ENCODE assay signal across 13 cellular contexts in genomic region chr12:55687746-55688145, GRCh38.
DNase-seq lines count a peak whose midpoint lies in the region; ATAC-seq lines count a peak whose summit lies in the region.
"Had no signal": no experiment of that assay in that cellular context is flagged by ENCODE, and none has a peak within 500 bp of the region (broad histone marks: within the 10 kb centered on the region; RNA-seq: fewer than 3 reads in every experiment).

No MANE protein-coding gene starts in this region.

- peak; percentile 54 for DNase-seq in activated CD4-positive, alpha-beta T cell treated with anti-CD3 and anti-CD28 coated beads for 48 hours
- DNase-seq in activated CD4-positive, alpha-beta T cell treated with anti-CD3 and anti-CD28 coated beads, Interleukin-2, amount 50 U/mL, for 1 hour: no peak
- DNase-seq in activated gamma-delta T cell treated with anti-CD3 and anti-CD28 coated beads, Interleukin-2, amount 50 U/mL, for 16 hours (ENCODE audit: low read depth): peak; percentile 37
- DNase-seq in stimulated activated CD4-positive, alpha-beta T cell treated with anti-CD3 and anti-CD28 coated beads, Interleukin-2, amount 100 ng/mL, for 4 hours (ENCODE audit: low read depth): peak; percentile 11
- no peak for DNase-seq in HuH-7.5 (ENCODE audit: low spot score)
- no peak for DNase-seq in cortex of kidney (lab: John Stamatoyannopoulos, UW)
- no peak for DNase-seq in NCI-H1048 (lab: John Stamatoyannopoulos, UW)
- DNase-seq: activated effector memory CD4-positive, alpha-beta T cell treated with Interleukin-2 at 50 U/mL for 16 hours; cerebellar nuclear complex; COR-L47; NCI-H2227 treated with DMSO at 0.1 percent for 48 hours; SW 1271 had no signal

- ATAC-seq in GM19452 (IDR thresholded peaks at IDR 0.05; ENCODE audit: unreplicated experiment): peak; percentile 58

Comparison
In these comparisons a context has a peak if more than half of its experiments do, and no peak if none do; other contexts are left out.
1. DNase-seq: peak in activated CD4-positive, alpha-beta T cell treated with anti-CD3 and anti-CD28 coated beads for 48 hours (single experiment), activated gamma-delta T cell treated with anti-CD3 and anti-CD28 coated beads, Interleukin-2, amount 50 U/mL, for 16 hours (single experiment) and stimulated activated CD4-positive, alpha-beta T cell treated with anti-CD3 and anti-CD28 coated beads, Interleukin-2, amount 100 ng/mL, for 4 hours (single experiment); none in activated CD4-positive, alpha-beta T cell treated with anti-CD3 and anti-CD28 coated beads, Interleukin-2, amount 50 U/mL, for 1 hour (single experiment), HuH-7.5 (single experiment), cortex of kidney (single experiment) and NCI-H1048 (single experiment).